ENCODE assay signal across 10 cellular contexts in genomic region chr2:148194882-148195281, GRCh38.
"Had no signal": no experiment of that assay in that cellular context is flagged by ENCODE, and none has a peak within 500 bp of the region (broad histone marks: within the 10 kb centered on the region; RNA-seq: fewer than 3 reads in every experiment).

No MANE protein-coding gene starts in this region.

- H3K36me3 ChIP-seq: HAP-1 had no signal

- H3K27ac ChIP-seq: GM23248, HL-60, KMS-11 had no signal

- DNase-seq: GM23248, GOT3, H7, HFFc6, IMR-90, KBM-7 had no signal

- H3K4me2 ChIP-seq: KMS-11 had no signal

- H3K4me1 ChIP-seq: HAP-1 had no signal

- H2AFZ ChIP-seq: GM23248 had no signal

- H3K4me3 ChIP-seq: GM23248, HAP-1 had no signal

- H3K9me3 ChIP-seq: HAP-1 had no signal

- H3K9ac ChIP-seq: GM23248, KMS-11 had no signal

- ATAC-seq: HCT116 had no signal
